8 cellular contexts compared by ENCODE assay signal in the genomic region with DNA sequence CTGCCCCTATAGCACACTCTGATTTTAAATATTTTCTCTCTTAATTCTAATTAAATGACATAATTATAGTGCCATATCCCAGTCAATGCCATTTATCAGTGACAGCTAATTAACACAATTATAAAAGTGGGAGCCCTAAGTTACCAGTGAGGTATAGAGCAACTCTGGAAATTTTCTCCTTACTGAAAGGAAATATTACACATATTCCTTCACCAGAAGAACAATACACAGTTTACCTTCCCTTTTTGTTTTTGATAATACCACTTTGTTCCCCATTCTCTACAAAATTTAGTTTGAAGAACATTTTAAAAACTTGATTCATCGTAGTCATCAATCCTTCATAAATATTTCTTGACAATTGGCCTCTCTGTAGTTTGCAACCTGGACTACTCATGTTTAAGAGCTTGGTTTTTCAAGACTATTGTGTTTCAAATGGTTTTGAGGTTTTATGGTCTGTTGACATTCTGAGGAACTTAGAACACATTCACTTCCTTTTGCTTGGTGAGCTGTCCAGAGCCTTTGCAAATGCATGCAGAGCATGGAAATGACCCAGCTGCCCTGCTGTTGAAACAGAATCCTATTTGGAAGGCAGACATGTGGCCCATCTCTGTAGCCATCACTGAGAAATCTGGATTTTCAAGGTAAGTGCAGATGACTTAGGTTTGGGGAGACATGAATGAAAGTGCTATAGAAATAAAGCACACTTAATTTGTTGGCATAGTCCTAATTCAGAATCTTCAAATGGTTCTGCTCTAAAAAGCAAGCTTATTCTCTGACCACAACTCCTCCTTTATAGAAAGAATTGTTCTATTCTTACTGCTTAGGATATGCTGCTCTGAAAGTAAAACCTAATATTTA. TPM values are rescaled to one million over a fixed set of nuclear protein-coding genes. Genes with fewer than 3 reads are reported as not detected.
A peak's percentile ranks its signal among the peaks of the same experiment; 100 is the strongest.
DNase-seq lines count a peak whose midpoint lies in the region; ATAC-seq and TF ChIP-seq lines count a peak whose summit lies in the region.

A gene with protein sequence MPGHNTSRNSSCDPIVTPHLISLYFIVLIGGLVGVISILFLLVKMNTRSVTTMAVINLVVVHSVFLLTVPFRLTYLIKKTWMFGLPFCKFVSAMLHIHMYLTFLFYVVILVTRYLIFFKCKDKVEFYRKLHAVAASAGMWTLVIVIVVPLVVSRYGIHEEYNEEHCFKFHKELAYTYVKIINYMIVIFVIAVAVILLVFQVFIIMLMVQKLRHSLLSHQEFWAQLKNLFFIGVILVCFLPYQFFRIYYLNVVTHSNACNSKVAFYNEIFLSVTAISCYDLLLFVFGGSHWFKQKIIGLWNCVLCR (plus strand): TSS at position 504 of the 858 bp plus-strand sequence. CDS start 56,628 bp downstream, outside the sequence.

- intact Hi-C loops in activated B cell treated with CpG ODN at 0.5 μM for 24 hours (cut with micrococcal nuclease): loop anchor here (2.0 kb wide), 1 partner anchor 103 kb away; no protein-coding TSS in a partner anchor
- intact Hi-C loops in lower leg skin (cut with DNase I; ENCODE audit: low total_unique reads): no loop called here
- intact Hi-C loops in psoas muscle (cut with DNase I): no loop called here

- H3K4me3 ChIP-seq in DOHH2 (ENCODE audit: low read length) (no peak within 1 kb of the TSS), lower leg skin (ENCODE audit: low read depth, poor library complexity, severe bottlenecking) (no peak within 1 kb of the TSS), psoas muscle (no peak within 1 kb of the TSS)

- H3K27me3 ChIP-seq in DOHH2 (ENCODE audit: control insufficient read depth, low read length): peaks cover 10% of the 10 kb centered on the region
- peaks cover 0 to 3% (median 0%) of the 10 kb centered on the region in 3 donors for H3K27me3 ChIP-seq in psoas muscle (ENCODE audit: insufficient read depth in 3 of 3, low read length in 2 of 3)

- TF ChIP-seq CTCF in DOHH2 (IDR thresholded peaks at IDR 0.05; ENCODE audit: low read depth, low read length, poor library complexity, severe bottlenecking) (no peak), activated B cell treated with CpG ODN at 0.5 μM for 24 hours (IDR thresholded peaks at IDR 0.05) (no peak), lower leg skin (IDR thresholded peaks at IDR 0.05) (no peak), psoas muscle (IDR thresholded peaks at IDR 0.05) (no peak)

- H3K4me1 ChIP-seq in DOHH2 (ENCODE audit: control insufficient read depth, low read length) (peaks cover 18% of the 10 kb centered on the region), psoas muscle (no peaks in the 10 kb centered on the region)

- ATAC-seq in GM19455 (IDR thresholded peaks at IDR 0.05; ENCODE audit: unreplicated experiment) (peak; percentile 91), HG03439 (IDR thresholded peaks at IDR 0.05; ENCODE audit: unreplicated experiment) (peak; percentile 77), activated B cell treated with CpG ODN at 0.5 μM for 24 hours (ENCODE audit: low read depth) (peak; percentile 86), psoas muscle (no peak)

- H3K27me3 Mint-ChIP-seq in activated B cell treated with CpG ODN at 0.5 μM for 24 hours: peaks cover 56% of the 10 kb centered on the region

- no peaks in the 10 kb centered on the region for H3K79me2 ChIP-seq in DOHH2 (ENCODE audit: control insufficient read depth, low read length)

- H3K4me2 ChIP-seq in DOHH2 (ENCODE audit: low read length): peak within 1 kb of the TSS; percentile 27; the same call in 1 of the 2 replicates

- no peaks in the 10 kb centered on the region for H3K9me2 ChIP-seq in DOHH2 (replicated peaks; ENCODE audit: control insufficient read depth, low read length)

- H3K27ac Mint-ChIP-seq in activated B cell treated with CpG ODN at 0.5 μM for 24 hours: no peak within 1 kb of the TSS

- H3K4me3 Mint-ChIP-seq in activated B cell treated with CpG ODN at 0.5 μM for 24 hours: peak within 1 kb of the TSS; percentile 58

- 38 to 65% methylated on average over 1 of the region's 1 CpG for WGBS in lower leg skin, 2 donors
- 38 to 56% (median 46%) methylated on average over 1 of the region's 1 CpG for WGBS in psoas muscle, 3 donors

- POLR2A ChIA-PET in activated B cell treated with CpG ODN at 0.5 μM for 24 hours (lab: Charles Lee): no interaction called here

- no peaks in the 10 kb centered on the region for H4K20me1 ChIP-seq in DOHH2 (ENCODE audit: control insufficient read depth, insufficient read depth, low read depth, low read length)

- H3K9me3 ChIP-seq in DOHH2 (ENCODE audit: control insufficient read depth, insufficient read depth, low read length): no peaks in the 10 kb centered on the region
- H3K9me3 ChIP-seq in psoas muscle: no peaks in the 10 kb centered on the region

- DNase-seq in activated B cell treated with CpG ODN at 0.5 μM for 24 hours (no peak), lower leg skin (ENCODE audit: low spot score in 2 of 2) (no peak), NCI-H524 treated with DMSO at 0.1 percent for 48 hours (lab: John Stamatoyannopoulos, UW) (no peak), psoas muscle (no peak), dermis blood vessel endothelial cell (no peak)

- H3K36me3 Mint-ChIP-seq in activated B cell treated with CpG ODN at 0.5 μM for 24 hours (ENCODE audit: low read depth): no peaks in the 10 kb centered on the region

- H3K27ac ChIP-seq in DOHH2 (ENCODE audit: low read depth, low read length) (no peak within 1 kb of the TSS), psoas muscle (no peak within 1 kb of the TSS)

- TF ChIP-seq POLR2A in lower leg skin (IDR thresholded peaks at IDR 0.05): no peak

- CTCF ChIA-PET in activated B cell treated with CpG ODN at 0.5 μM for 24 hours (lab: Charles Lee): interaction anchor here (0.9 to 1.5 kb wide), 2 partner anchors 49 to 149 kb away, joined by 3 to 5 read pairs; no protein-coding TSS in a partner anchor

- peaks cover 35% of the 10 kb centered on the region for H3K4me1 Mint-ChIP-seq in activated B cell treated with CpG ODN at 0.5 μM for 24 hours

- no peaks in the 10 kb centered on the region for H3K9me3 Mint-ChIP-seq in activated B cell treated with CpG ODN at 0.5 μM for 24 hours

- H3F3A ChIP-seq in DOHH2 (ENCODE audit: control insufficient read depth, insufficient read depth): no peaks in the 10 kb centered on the region; the same call in 1 of the 2 replicates

- H3K36me3 ChIP-seq in DOHH2 (ENCODE audit: control insufficient read depth, low read length) (no peaks in the 10 kb centered on the region), psoas muscle (ENCODE audit: insufficient read depth in 1 of 2, low read depth in 1 of 2) (no peaks in the 10 kb centered on the region)

RNA-seq across cellular contexts. Expression of the gene that starts here (rescaled TPM):
- not detected in 2 replicates for total RNA-seq in activated B cell treated with CpG ODN at 0.5 μM for 24 hours
- 1 to 10 TPM in 1 of 4 donors, under 1 TPM in 2, not detected in 1; 0.39 to 1.6 (median 0.49) TPM for total RNA-seq in lower leg skin
- not detected for total RNA-seq in psoas muscle
- not detected for polyA plus RNA-seq in psoas muscle
- total RNA-seq in dermis blood vessel endothelial cell: not detected in 2 replicates

Comparison
In these comparisons a context has a peak if more than half of its experiments do, and no peak if none do; other contexts are left out.
1. Peak in ATAC-seq in activated B cell treated with CpG ODN at 0.5 μM for 24 hours; RNA of the gene not detected or under 1 TPM.
2. ATAC-seq: peak in GM19455 (single experiment) and HG03439 (single experiment); none in psoas muscle (0 of 4).